ENCODE assay signal across 10 cellular contexts in genomic region chr5:175778951-175779475, GRCh38.
DNase-seq lines count a peak whose midpoint lies in the region; ATAC-seq and TF ChIP-seq lines count a peak whose summit lies in the region.
"Had no signal": no experiment of that assay in that cellular context is flagged by ENCODE, and none has a peak within 500 bp of the region (broad histone marks: within the 10 kb centered on the region; RNA-seq: fewer than 3 reads in every experiment).

No MANE protein-coding gene starts in this region.

- H3K27me3 ChIP-seq in left ventricle myocardium inferior (ENCODE audit: low read depth) (peaks cover 44% of the 10 kb centered on the region), H9 (ENCODE audit: insufficient read depth, low read length) (no peaks in the 10 kb centered on the region), colonic mucosa (no peaks in the 10 kb centered on the region)

- DNase-seq in left ventricle myocardium inferior: peak; percentile 14
- no peak for DNase-seq in Right ventricle myocardium inferior (ENCODE audit: missing footprints)
- peak; percentile 99 for DNase-seq in NCI-H69 (lab: John Stamatoyannopoulos, UW)
- DNase-seq in cerebellar nuclear complex (lab: John Stamatoyannopoulos, UW): peak; percentile 90 to 97
- no peak for DNase-seq in H9
- no peak for DNase-seq in colonic mucosa
- no peak for DNase-seq in stimulated activated CD4-positive, alpha-beta T cell treated with anti-CD3 and anti-CD28 coated beads, Interleukin-1b, Interleukin-23, amount 100 ng/mL, for 48 hours
- DNase-seq in foreskin melanocyte: no peak
- DNase-seq: activated CD4-positive, alpha-beta memory T cell treated with anti-CD3 and anti-CD28 coated beads for 36 hours had no signal

- H2BK120ac ChIP-seq in H9 (ENCODE audit: low read depth, low read length, poor library complexity, severe bottlenecking): no peak overlapping the region

- H2BK12ac ChIP-seq in H9 (ENCODE audit: insufficient read length, low read depth, low read length): no peak overlapping the region

- H3K79me1 ChIP-seq in H9 (ENCODE audit: insufficient read depth, low read depth, low read length, poor library complexity, severe bottlenecking): no peaks in the 10 kb centered on the region

- H3K14ac ChIP-seq in H9 (ENCODE audit: insufficient read depth, low read length): no peak overlapping the region

- H3K9me3 Mint-ChIP-seq in H9: no peaks in the 10 kb centered on the region; a peak in 1 of 5 replicates
- H3K9me3 Mint-ChIP-seq: activated CD4-positive, alpha-beta memory T cell treated with anti-CD3 and anti-CD28 coated beads for 36 hours; stimulated activated effector memory CD8-positive, alpha-beta T cell treated with anti-CD3 and anti-CD28 coated beads, Interleukin-12 subunit alpha, Interleukin-12 subunit beta, amount 100 ng/mL, for 72 hours had no signal

- no peaks in the 10 kb centered on the region for H3K23me2 ChIP-seq in H9 (ENCODE audit: insufficient read length, low read depth, low read length, poor library complexity, severe bottlenecking)

- intact Hi-C loops in left ventricle myocardium inferior (cut with micrococcal nuclease): no loop called here
- intact Hi-C loops in Right ventricle myocardium inferior (cut with DNase I): no loop called here
- intact Hi-C loops in colonic mucosa (cut with DNase I): no loop called here

- H3K36me3 Mint-ChIP-seq in H9 (ENCODE audit: insufficient read depth in 1 of 3, low read depth in 3 of 3): no peaks in the 10 kb centered on the region
- H3K36me3 Mint-ChIP-seq: activated CD4-positive, alpha-beta memory T cell treated with anti-CD3 and anti-CD28 coated beads for 36 hours; stimulated activated effector memory CD8-positive, alpha-beta T cell treated with anti-CD3 and anti-CD28 coated beads, Interleukin-12 subunit alpha, Interleukin-12 subunit beta, amount 100 ng/mL, for 72 hours had no signal

- no peak overlapping the region for H3K4ac ChIP-seq in H9 (ENCODE audit: low read depth, low read length)

- no peak overlapping the region for H3K23ac ChIP-seq in H9 (ENCODE audit: insufficient read length, low read depth, low read length)

- no peak overlapping the region for H2AFZ ChIP-seq in H9 (ENCODE audit: low read length)

- H3K27me3 Mint-ChIP-seq in H9 (ENCODE audit: low read depth): peaks cover 24% of the 10 kb centered on the region

- no peak for ATAC-seq in Right ventricle myocardium inferior
- ATAC-seq: stimulated activated effector memory CD8-positive, alpha-beta T cell treated with anti-CD3 and anti-CD28 coated beads, Interleukin-12 subunit alpha, Interleukin-12 subunit beta, amount 100 ng/mL, for 72 hours had no signal

- H4K5ac ChIP-seq in H9 (ENCODE audit: insufficient read length, low read depth, low read length): no peak overlapping the region

- H3K36me3 ChIP-seq in left ventricle myocardium inferior: no peaks in the 10 kb centered on the region
- H3K36me3 ChIP-seq in colonic mucosa: no peaks in the 10 kb centered on the region

- H3K9me3 ChIP-seq in left ventricle myocardium inferior (replicated peaks): no peaks in the 10 kb centered on the region
- H3K9me3 ChIP-seq in H9 (ENCODE audit: control insufficient read depth, low read depth, low read length): no peaks in the 10 kb centered on the region
- H3K9me3 ChIP-seq in colonic mucosa: no peaks in the 10 kb centered on the region

- H4K8ac ChIP-seq in H9 (replicated peaks; ENCODE audit: insufficient read length, low read depth, low read length): no peak overlapping the region

- H4K91ac ChIP-seq in H9 (ENCODE audit: insufficient read length, low read depth, low read length): no peak overlapping the region

- H3K4me2 ChIP-seq in H9 (ENCODE audit: insufficient read depth, insufficient read length, low read length): no peak overlapping the region

- H3K27ac Mint-ChIP-seq in H9: no peak overlapping the region
- H3K27ac Mint-ChIP-seq: activated CD4-positive, alpha-beta memory T cell treated with anti-CD3 and anti-CD28 coated beads for 36 hours; stimulated activated effector memory CD8-positive, alpha-beta T cell treated with anti-CD3 and anti-CD28 coated beads, Interleukin-12 subunit alpha, Interleukin-12 subunit beta, amount 100 ng/mL, for 72 hours had no signal

- no peak overlapping the region for H3K56ac ChIP-seq in H9 (ENCODE audit: insufficient read length, low read depth, low read length)

- H2BK20ac ChIP-seq in H9 (ENCODE audit: low read depth, low read length, poor library complexity, severe bottlenecking): no peak overlapping the region

- no peak overlapping the region for H3K4me3 Mint-ChIP-seq in H9
- H3K4me3 Mint-ChIP-seq: activated CD4-positive, alpha-beta memory T cell treated with anti-CD3 and anti-CD28 coated beads for 36 hours; stimulated activated effector memory CD8-positive, alpha-beta T cell treated with anti-CD3 and anti-CD28 coated beads, Interleukin-12 subunit alpha, Interleukin-12 subunit beta, amount 100 ng/mL, for 72 hours had no signal

- no peak overlapping the region for H3K18ac ChIP-seq in H9 (ENCODE audit: insufficient read length, low read depth, low read length)

- TF ChIP-seq CTCF in left ventricle myocardium inferior (IDR thresholded peaks at IDR 0.05; ENCODE audit: borderline replicate concordance) (no peak), H9 (conservative IDR thresholded peaks at IDR 0.05) (no peak), colonic mucosa (IDR thresholded peaks at IDR 0.05) (no peak)

- H3K4me3 ChIP-seq in left ventricle myocardium inferior (no peak overlapping the region), colonic mucosa (no peak overlapping the region)

- H3K4me1 Mint-ChIP-seq in H9: peaks cover 5 to 8% of the 10 kb centered on the region in 2 experiments
- H3K4me1 Mint-ChIP-seq: stimulated activated effector memory CD8-positive, alpha-beta T cell treated with anti-CD3 and anti-CD28 coated beads, Interleukin-12 subunit alpha, Interleukin-12 subunit beta, amount 100 ng/mL, for 72 hours had no signal

- H2BK5ac ChIP-seq in H9 (ENCODE audit: insufficient read length, low read length): no peak overlapping the region

- no peak overlapping the region for H3K27ac ChIP-seq in left ventricle myocardium inferior (replicated peaks)
- no peak overlapping the region for H3K27ac ChIP-seq in H9 (ENCODE audit: insufficient read length, low read depth, low read length)
- H3K27ac ChIP-seq in colonic mucosa: no peak overlapping the region

- H3T11ph ChIP-seq in H9 (ENCODE audit: low read length): no peak overlapping the region

- H2BK15ac ChIP-seq in H9 (ENCODE audit: low read depth, low read length): no peak overlapping the region

- no peaks in the 10 kb centered on the region for H4K20me1 ChIP-seq in H9 (ENCODE audit: control insufficient read depth, insufficient read depth, insufficient read length)

- no peaks in the 10 kb centered on the region for H3K79me2 ChIP-seq in H9 (ENCODE audit: insufficient read depth, low read length)

- no CpG with 5 or more reads among the region's 6 CpGs for WGBS in H9 (ENCODE audit: extremely low coverage, insufficient read length, low lambda C conversion rate)

- H3K9ac ChIP-seq in H9 (ENCODE audit: extremely low read depth, insufficient read length, low read length) (no peak overlapping the region), colonic mucosa (ENCODE audit: low read depth in 2 of 2, low read length in 2 of 2) (no peak overlapping the region)

- no peaks in the 10 kb centered on the region for H3K4me1 ChIP-seq in left ventricle myocardium inferior
- H3K4me1 ChIP-seq in H9 (ENCODE audit: insufficient read depth, low read length): no peaks in the 10 kb centered on the region
- no peaks in the 10 kb centered on the region for H3K4me1 ChIP-seq in colonic mucosa

- no peak overlapping the region for H2AK5ac ChIP-seq in H9 (ENCODE audit: insufficient read length, low read length)

Comparison
In these comparisons a context has a peak if more than half of its experiments do, and no peak if none do; other contexts are left out.
1. DNase-seq: peak in left ventricle myocardium inferior (single experiment), NCI-H69 (single experiment) and cerebellar nuclear complex (2 of 2); none in Right ventricle myocardium inferior (single experiment), H9 (single experiment), colonic mucosa (single experiment), stimulated activated CD4-positive, alpha-beta T cell treated with anti-CD3 and anti-CD28 coated beads, Interleukin-1b, Interleukin-23, amount 100 ng/mL, for 48 hours (single experiment) and foreskin melanocyte (single experiment).